Comparison of ENCODE assay signal across 8 cellular contexts in the genomic region with DNA sequence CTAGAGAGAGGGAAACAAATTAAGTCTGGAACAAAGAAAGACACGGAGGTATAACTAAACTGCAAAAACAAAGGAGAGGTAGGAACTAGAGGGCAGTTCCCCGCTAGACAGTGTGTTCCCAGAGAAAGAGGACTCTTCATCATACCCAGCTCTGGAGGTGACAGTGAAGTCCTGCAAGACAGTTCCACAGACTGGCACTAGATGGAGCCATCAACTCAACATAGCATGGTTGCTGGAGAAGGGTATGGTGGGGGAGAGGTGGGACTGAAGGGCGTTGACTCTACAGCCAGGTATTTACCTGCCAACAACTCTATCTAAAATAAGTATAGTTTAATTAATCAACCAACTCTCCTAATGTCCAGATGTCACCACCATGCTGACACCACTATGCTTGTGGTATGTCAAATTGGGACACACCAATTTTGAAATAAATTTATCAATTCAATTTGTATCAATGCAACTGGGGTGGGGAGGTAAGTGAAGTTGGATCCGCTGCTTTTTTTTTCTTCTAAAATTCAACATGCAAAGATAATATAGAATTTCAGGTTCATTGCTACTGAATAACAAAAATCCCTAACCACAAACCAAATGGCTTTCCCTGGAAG. TPM values are rescaled to one million over a fixed set of nuclear protein-coding genes. Genes with fewer than 3 reads are reported as not detected.
A peak's percentile ranks its signal among the peaks of the same experiment; 100 is the strongest.
DNase-seq lines count a peak whose midpoint lies in the region; ATAC-seq and TF ChIP-seq lines count a peak whose summit lies in the region.

No MANE protein-coding gene starts in this region.

- peak; percentile 39 for TF ChIP-seq CTCF in mucosa of descending colon (IDR thresholded peaks at IDR 0.05)
- TF ChIP-seq CTCF in transverse colon (IDR thresholded peaks at IDR 0.05): peak; percentile 43 to 56 (median 44)

- DNase-seq in CMK (ENCODE audit: low read depth): peak; percentile 34
- peak; percentile 63 for DNase-seq in HT-29 (ENCODE audit: low spot score)
- peak; percentile 30 for DNase-seq in SW480 (ENCODE audit: low spot score)
- DNase-seq in T47D (ENCODE audit: low read depth in 1 of 2, low spot score in 1 of 2): peak; percentile 40 to 73
- peak in 1 of 3 donors; percentile 58 for DNase-seq in mucosa of descending colon
- peak; percentile 36 for DNase-seq in transverse colon
- DNase-seq in cerebellum (ENCODE audit: low spot score): no peak
- no peak for DNase-seq in GM19240 (ENCODE audit: insufficient read length, low spot score)

- in situ Hi-C loops in T47D (cut with HindIII; ENCODE audit: low pct_unique_long_range_greater_than_20kb, low sequenced_read_pairs) (no loop called here), transverse colon (cut with MboI; ENCODE audit: low pct_ligation_motif_present in 1 of 4, low pct_unique_long_range_greater_than_20kb in 1 of 4, low sequenced_read_pairs in 3 of 4) (loop anchor here in 2 of 4 donors (25.0 kb wide), 1 partner anchor 325 kb away; no protein-coding TSS in a partner anchor)

- H3K9me3 ChIP-seq in mucosa of descending colon: no peaks in the 10 kb centered on the region
- H3K9me3 ChIP-seq in transverse colon: no peaks in the 10 kb centered on the region

- no peaks in the 10 kb centered on the region for H3K36me3 ChIP-seq in mucosa of descending colon (ENCODE audit: low read depth)
- no peaks in the 10 kb centered on the region for H3K36me3 ChIP-seq in transverse colon

- H3K4me1 ChIP-seq in mucosa of descending colon (ENCODE audit: low read depth): no peaks in the 10 kb centered on the region
- peaks cover 0 to 23% (median 5%) of the 10 kb centered on the region in 4 donors for H3K4me1 ChIP-seq in transverse colon

- ATAC-seq in mucosa of descending colon: peak; percentile 47

- intact Hi-C loops in mucosa of descending colon (cut with DNase I, micrococcal nuclease): no loop called here
- intact Hi-C loops in transverse colon (cut with DNase I; ENCODE audit: low total_unique reads): no loop called here

- WGBS in transverse colon (ENCODE audit: low coverage in 1 of 2), 2 donors: 85 to 87% methylated on average over 4 of the region's 4 CpGs

- TF ChIP-seq EP300 in transverse colon (IDR thresholded peaks at IDR 0.05; ENCODE audit: low read depth): no peak

- H3K4me3 ChIP-seq in mucosa of descending colon: no peak overlapping the region
- no peak overlapping the region for H3K4me3 ChIP-seq in transverse colon

- no peak for TF ChIP-seq POLR2A in transverse colon (IDR thresholded peaks at IDR 0.05)

- H3K27ac ChIP-seq in transverse colon: peak overlapping the region in 1 of 4 donors; percentile 27

- no peaks in the 10 kb centered on the region for H3K27me3 ChIP-seq in transverse colon

RNA-seq across cellular contexts. Expression of a gene that starts 9.7 kb away (rescaled TPM):
- not detected in 2 replicates for total RNA-seq in HT-29 (2014; rRNA removed; shearing (Covaris generic))
- total RNA-seq in mucosa of descending colon (1 to 10 TPM in 2 of 3 donors, under 1 TPM in 1; 0.96 to 1.6 (median 1.2) TPM), transverse colon (1 to 10 TPM in 3 of 4 donors, under 1 TPM in 1; 0.20 to 7.5 (median 2.4) TPM), cerebellum (23.6 TPM)

Comparison
In these comparisons a context has a peak if more than half of its experiments do, and no peak if none do; other contexts are left out.
1. DNase-seq: peak in CMK (single experiment), HT-29 (single experiment), SW480 (single experiment), T47D (2 of 2) and transverse colon (single experiment); none in cerebellum (single experiment) and GM19240 (single experiment).